Comparison of ENCODE assay signal across 8 cellular contexts in genomic region chr9:72362680-72363139, GRCh38. TPM values are rescaled to one million over a fixed set of nuclear protein-coding genes. Genes with fewer than 3 reads are reported as not detected.
A peak's percentile ranks its signal among the peaks of the same experiment; 100 is the strongest.
DNase-seq lines count a peak whose midpoint lies in the region; ATAC-seq and TF ChIP-seq lines count a peak whose summit lies in the region.

No MANE protein-coding gene starts in this region.

- intact Hi-C loops in esophagus muscularis mucosa (cut with DNase I) = loop anchor here (5.0 to 10.0 kb wide), 3 partner anchors 215 to 1948 kb away; partner anchors contain the start of gene KLF9

- TF ChIP-seq POLR2A in esophagus muscularis mucosa (IDR thresholded peaks at IDR 0.05; ENCODE audit: low read depth) = peak; percentile 32

- H3K27me3 Mint-ChIP-seq in activated CD8-positive, alpha-beta memory T cell treated with anti-CD3 and anti-CD28 coated beads, Interleukin-2, amount 10 ng/mL, durations not matched to agents 7 days and 5 days = no peaks in the 10 kb centered on the region
- H3K27me3 Mint-ChIP-seq in stimulated activated naive B cell treated with anti-CD40 and anti-IgM and Interleukin-4, amounts not matched to agents 10 μg/mL and 1 μg/mL and 100 μg/mL, for 72 hours = no peaks in the 10 kb centered on the region

- peak overlapping the region; percentile 98 for H3K9ac ChIP-seq in mucosa of stomach (ENCODE audit: low read length)

- H3K27me3 ChIP-seq in esophagus muscularis mucosa (no peaks in the 10 kb centered on the region), mucosa of stomach (ENCODE audit: control insufficient read depth, insufficient read depth, low read length) (no peaks in the 10 kb centered on the region)

- CTCF ChIA-PET in activated CD8-positive, alpha-beta memory T cell treated with anti-CD3 and anti-CD28 coated beads, Interleukin-2, amount 10 ng/mL, durations not matched to agents 7 days and 5 days (lab: Charles Lee) = interaction anchor here (1.3 to 2.1 kb wide), 4 partner anchors 26 to 164 kb away, joined by 3 to 9 read pairs (median 5); no protein-coding TSS in a partner anchor

- H3K36me3 ChIP-seq in esophagus muscularis mucosa = peaks cover 5 to 39% (median 21%) of the 10 kb centered on the region in 4 donors
- no peaks in the 10 kb centered on the region for H3K36me3 ChIP-seq in mucosa of stomach (ENCODE audit: control insufficient read depth, insufficient read depth, low read length)

- no peak for TF ChIP-seq EP300 in esophagus muscularis mucosa (IDR thresholded peaks at IDR 0.05)

- peak overlapping the region; percentile 78 to 94 (median 93) for H3K4me3 ChIP-seq in esophagus muscularis mucosa
- H3K4me3 ChIP-seq in mucosa of stomach (ENCODE audit: low read length) = no peak overlapping the region

- peak overlapping the region; percentile 93 for H3K27ac Mint-ChIP-seq in activated CD8-positive, alpha-beta memory T cell treated with anti-CD3 and anti-CD28 coated beads, Interleukin-2, amount 10 ng/mL, durations not matched to agents 7 days and 5 days
- peak overlapping the region; percentile 87 for H3K27ac Mint-ChIP-seq in stimulated activated naive B cell treated with anti-CD40 and anti-IgM and Interleukin-4, amounts not matched to agents 10 μg/mL and 1 μg/mL and 100 μg/mL, for 72 hours

- H3K9me3 ChIP-seq in esophagus muscularis mucosa = no peaks in the 10 kb centered on the region
- no peaks in the 10 kb centered on the region for H3K9me3 ChIP-seq in mucosa of stomach (ENCODE audit: control insufficient read depth, low read length)

- no peak for TF ChIP-seq CTCF in esophagus muscularis mucosa (IDR thresholded peaks at IDR 0.05)

- ATAC-seq in activated CD8-positive, alpha-beta memory T cell treated with anti-CD3 and anti-CD28 coated beads, Interleukin-2, amount 10 ng/mL, durations not matched to agents 7 days and 5 days = peak; percentile 18
- peak; percentile 38 for ATAC-seq in HG02884 (IDR thresholded peaks at IDR 0.05; ENCODE audit: unreplicated experiment)
- ATAC-seq in stimulated activated naive B cell treated with anti-CD40 and anti-IgM and Interleukin-4, amounts not matched to agents 10 μg/mL and 1 μg/mL and 100 μg/mL, for 72 hours (replicated peaks) = peak; percentile 15 to 16

- 3% methylated on average over 2 of the region's 2 CpGs for WGBS in esophagus muscularis mucosa

- H3K9me3 Mint-ChIP-seq in activated CD8-positive, alpha-beta memory T cell treated with anti-CD3 and anti-CD28 coated beads, Interleukin-2, amount 10 ng/mL, durations not matched to agents 7 days and 5 days (ENCODE audit: low read depth) = no peaks in the 10 kb centered on the region
- H3K9me3 Mint-ChIP-seq in stimulated activated naive B cell treated with anti-CD40 and anti-IgM and Interleukin-4, amounts not matched to agents 10 μg/mL and 1 μg/mL and 100 μg/mL, for 72 hours = no peaks in the 10 kb centered on the region

- H3K4me1 Mint-ChIP-seq in activated CD8-positive, alpha-beta memory T cell treated with anti-CD3 and anti-CD28 coated beads, Interleukin-2, amount 10 ng/mL, durations not matched to agents 7 days and 5 days = peaks cover 57% of the 10 kb centered on the region
- H3K4me1 Mint-ChIP-seq in stimulated activated naive B cell treated with anti-CD40 and anti-IgM and Interleukin-4, amounts not matched to agents 10 μg/mL and 1 μg/mL and 100 μg/mL, for 72 hours = peaks cover 24 to 31% of the 10 kb centered on the region in 2 donors

- peak; percentile 74 for DNase-seq in activated CD8-positive, alpha-beta memory T cell treated with anti-CD3 and anti-CD28 coated beads, Interleukin-2, amount 10 ng/mL, durations not matched to agents 7 days and 5 days
- DNase-seq in activated CD8-positive, alpha-beta memory T cell treated with anti-CD3 and anti-CD28 coated beads for 24 hours = no peak
- DNase-seq in NCI-H460 (ENCODE audit: extremely low read depth, low read depth) (peak; percentile 53), esophagus muscularis mucosa (ENCODE audit: extremely low spot score) (no peak)
- DNase-seq in activated T-cell treated with anti-CD3 and anti-CD28 coated beads, Interleukin-2, amount 50 U/mL, for 1 hour = peak; percentile 25
- DNase-seq in stimulated activated naive B cell treated with anti-CD40 and anti-IgM and Interleukin-4, amounts not matched to agents 10 μg/mL and 1 μg/mL and 100 μg/mL, for 72 hours = peak; percentile 7

- peaks cover 42% of the 10 kb centered on the region for H3K36me3 Mint-ChIP-seq in activated CD8-positive, alpha-beta memory T cell treated with anti-CD3 and anti-CD28 coated beads, Interleukin-2, amount 10 ng/mL, durations not matched to agents 7 days and 5 days
- peaks cover 16 to 22% of the 10 kb centered on the region in 2 donors for H3K36me3 Mint-ChIP-seq in stimulated activated naive B cell treated with anti-CD40 and anti-IgM and Interleukin-4, amounts not matched to agents 10 μg/mL and 1 μg/mL and 100 μg/mL, for 72 hours

- peak overlapping the region; percentile 99 to 100 (median 100) for H3K27ac ChIP-seq in esophagus muscularis mucosa (replicated peaks in 1 of 4)

- H3K4me3 Mint-ChIP-seq in activated CD8-positive, alpha-beta memory T cell treated with anti-CD3 and anti-CD28 coated beads, Interleukin-2, amount 10 ng/mL, durations not matched to agents 7 days and 5 days = peak overlapping the region; percentile 88
- H3K4me3 Mint-ChIP-seq in stimulated activated naive B cell treated with anti-CD40 and anti-IgM and Interleukin-4, amounts not matched to agents 10 μg/mL and 1 μg/mL and 100 μg/mL, for 72 hours = peak overlapping the region; percentile 82 to 88

- H3K4me1 ChIP-seq in esophagus muscularis mucosa (peaks cover 42 to 54% (median 46%) of the 10 kb centered on the region in 4 donors), mucosa of stomach (ENCODE audit: control insufficient read depth, insufficient read depth, low read length) (peaks cover 35% of the 10 kb centered on the region)

RNA-seq across cellular contexts. Expression of gene ZFAND5, which starts 2.3 kb away (rescaled TPM):
- 100 to 1,000 TPM in 1 of 2 experiments, 10 to 100 TPM in 1; 71.7 to 112 TPM for total RNA-seq in activated CD8-positive, alpha-beta memory T cell treated with anti-CD3 and anti-CD28 coated beads, Interleukin-2, amount 10 ng/mL, durations not matched to agents 7 days and 5 days
- total RNA-seq in NCI-H460 (2014; rRNA removed; shearing (Covaris generic)) = 113 and 127 TPM in 2 replicates
- 95.3 and 98.7 TPM in 2 replicates for polyA plus RNA-seq in NCI-H460 (2014; cell fraction: nucleus; rRNA removed)
- total RNA-seq in esophagus muscularis mucosa = 100 to 1,000 TPM; 176 to 303 (median 225) TPM

Comparison
In these comparisons a context has a peak if more than half of its experiments do, and no peak if none do; other contexts are left out.
1. DNase-seq: peak in activated CD8-positive, alpha-beta memory T cell treated with anti-CD3 and anti-CD28 coated beads, Interleukin-2, amount 10 ng/mL, durations not matched to agents 7 days and 5 days (single experiment), NCI-H460 (single experiment), activated T-cell treated with anti-CD3 and anti-CD28 coated beads, Interleukin-2, amount 50 U/mL, for 1 hour (single experiment) and stimulated activated naive B cell treated with anti-CD40 and anti-IgM and Interleukin-4, amounts not matched to agents 10 μg/mL and 1 μg/mL and 100 μg/mL, for 72 hours (single experiment); none in activated CD8-positive, alpha-beta memory T cell treated with anti-CD3 and anti-CD28 coated beads for 24 hours (single experiment) and esophagus muscularis mucosa (single experiment).
2. Peak in every context shown above with its lines, with median percentiles within 50 percentile points of each other: ATAC-seq.